In the genomic region with DNA sequence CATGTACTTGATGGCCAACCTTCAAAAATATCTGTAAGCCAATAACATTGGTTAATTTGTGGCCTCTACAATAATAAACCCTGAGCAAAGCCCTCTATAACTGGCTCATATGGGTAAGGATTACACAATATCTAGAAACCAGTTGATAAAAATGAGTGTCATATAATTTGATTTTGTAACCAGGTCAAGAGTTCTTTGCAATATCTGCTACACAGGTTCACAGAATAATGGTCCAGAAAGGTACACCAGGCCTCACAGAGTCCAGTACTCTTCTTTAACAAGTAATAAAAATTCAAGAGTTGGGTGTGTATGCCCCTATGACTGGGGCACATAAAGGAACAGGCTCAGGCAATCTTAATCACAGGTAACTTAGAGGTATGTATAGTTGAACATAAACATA, we compare ENCODE assay signal across 25 cellular contexts.
"Had no signal": no experiment of that assay in that cellular context is flagged by ENCODE, and none has a peak within 500 bp of the region (broad histone marks: within the 10 kb centered on the region; RNA-seq: fewer than 3 reads in every experiment).

No MANE protein-coding gene starts in this region.

- H3K9me3 ChIP-seq: lower lobe of right lung, ovary, right atrium auricular region, suprapubic skin, thoracic aorta, tibial artery, upper lobe of right lung had no signal

- DNase-seq: hippocampal formation; immature natural killer cell; kidney; left ventricle myocardium superior; lower lobe of right lung; mesendoderm; naive thymus-derived CD4-positive, alpha-beta T cell; ovary; spleen; stimulated activated CD4-positive, alpha-beta T cell treated with anti-CD3 and anti-CD28 coated beads, Interleukin-4, amount 100 ng/mL, for 24 hours; stimulated activated naive CD4-positive, alpha-beta T cell; tibial artery; upper lobe of right lung had no signal

- H3K4me3 ChIP-seq: lower lobe of right lung, ovary, right atrium auricular region, skin epidermis, spleen, suprapubic skin, thoracic aorta, tibial artery, upper lobe of right lung had no signal

- H3K4me1 Mint-ChIP-seq: immature natural killer cell, mesothelial cell of epicardium had no signal

- H3K27ac Mint-ChIP-seq: immature natural killer cell; mesothelial cell of epicardium; naive thymus-derived CD4-positive, alpha-beta T cell; natural killer cell treated with Interleukin-12 subunit alpha and Interleukin-12 subunit beta and Interleukin-15 and Interleukin-18, amount 100 ng/mL, for 72 hours; progenitor cell of endocrine pancreas; stimulated activated effector memory CD8-positive, alpha-beta T cell treated with anti-CD3 and anti-CD28 coated beads, Interleukin-12 subunit alpha, Interleukin-12 subunit beta, amount 100 ng/mL, for 72 hours; stimulated activated naive CD8-positive, alpha-beta T cell treated with anti-CD3 and anti-CD28 coated beads, Interleukin-15, Interleukin-2, amounts not matched to agents 100 ng/mL and 50 ng/mL, for 24 hours had no signal

- H3K27me3 ChIP-seq: ovary, right atrium auricular region, spleen, suprapubic skin, tibial artery, upper lobe of right lung had no signal

- ATAC-seq: left ventricle myocardium superior; naive thymus-derived CD4-positive, alpha-beta T cell; natural killer cell treated with Interleukin-12 subunit alpha and Interleukin-12 subunit beta and Interleukin-15 and Interleukin-18, amount 100 ng/mL, for 72 hours; sciatic nerve; stimulated activated effector memory CD8-positive, alpha-beta T cell treated with anti-CD3 and anti-CD28 coated beads, Interleukin-12 subunit alpha, Interleukin-12 subunit beta, amount 100 ng/mL, for 72 hours; upper lobe of right lung had no signal

- H3K4me1 ChIP-seq: lower lobe of right lung, spleen, suprapubic skin, tibial artery, upper lobe of right lung had no signal

- H3K36me3 ChIP-seq: lower lobe of right lung, ovary, suprapubic skin, thoracic aorta, tibial artery, upper lobe of right lung had no signal

- H3K27me3 Mint-ChIP-seq: naive thymus-derived CD4-positive, alpha-beta T cell; natural killer cell treated with Interleukin-12 subunit alpha and Interleukin-12 subunit beta and Interleukin-15 and Interleukin-18, amount 100 ng/mL, for 72 hours; progenitor cell of endocrine pancreas; stimulated activated naive CD8-positive, alpha-beta T cell treated with anti-CD3 and anti-CD28 coated beads, Interleukin-15, Interleukin-2, amounts not matched to agents 100 ng/mL and 50 ng/mL, for 24 hours had no signal

- H3K27ac ChIP-seq: lower lobe of right lung, ovary, right atrium auricular region, skin epidermis, spleen, suprapubic skin, thoracic aorta, tibial artery, upper lobe of right lung had no signal

- H3K4me3 Mint-ChIP-seq: immature natural killer cell; mesothelial cell of epicardium; naive thymus-derived CD4-positive, alpha-beta T cell; natural killer cell treated with Interleukin-12 subunit alpha and Interleukin-12 subunit beta and Interleukin-15 and Interleukin-18, amount 100 ng/mL, for 72 hours; stimulated activated effector memory CD8-positive, alpha-beta T cell treated with anti-CD3 and anti-CD28 coated beads, Interleukin-12 subunit alpha, Interleukin-12 subunit beta, amount 100 ng/mL, for 72 hours; stimulated activated naive CD8-positive, alpha-beta T cell treated with anti-CD3 and anti-CD28 coated beads, Interleukin-15, Interleukin-2, amounts not matched to agents 100 ng/mL and 50 ng/mL, for 24 hours had no signal

- FAIRE-seq: islet of Langerhans, kidney, urothelium cell line had no signal
